Comparison of ENCODE assay signal across 8 cellular contexts in the genomic region with DNA sequence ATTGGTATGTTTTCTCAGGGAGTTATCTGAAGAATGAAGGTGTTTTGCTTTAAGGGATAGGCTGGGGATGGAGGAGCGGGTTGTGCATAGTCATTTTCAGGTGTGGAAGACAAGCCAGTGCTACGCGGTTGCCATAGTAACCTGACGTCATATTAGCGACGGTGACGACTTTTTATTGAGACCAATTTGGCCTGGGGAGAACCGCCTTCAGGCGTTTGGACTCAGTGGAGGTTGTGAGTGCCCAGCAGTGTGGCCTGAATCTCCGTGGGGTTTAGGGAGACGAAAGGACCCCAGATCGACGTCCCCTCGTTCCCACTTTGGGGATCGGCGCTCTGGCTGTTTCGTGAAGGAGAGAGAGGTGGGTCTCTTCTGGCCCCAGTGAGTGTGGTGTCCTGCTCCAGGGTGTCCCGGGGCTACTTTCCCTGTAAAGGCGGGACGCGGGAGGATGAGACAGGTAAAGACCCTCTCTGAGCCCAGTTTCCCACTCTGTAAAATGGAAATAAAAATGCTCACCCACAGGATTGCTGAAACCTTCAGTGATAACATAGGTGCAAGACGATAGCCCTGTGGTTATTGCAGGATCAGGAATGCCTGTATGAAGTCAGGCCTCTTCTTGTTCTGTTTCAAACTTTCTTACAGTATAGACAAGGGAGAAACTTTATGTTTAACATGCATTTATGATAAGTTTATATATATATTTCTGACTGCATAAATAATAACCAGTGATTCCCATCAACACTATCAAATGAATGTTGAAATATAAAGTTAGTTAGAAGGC.
DNase-seq lines count a peak whose midpoint lies in the region; ATAC-seq, FAIRE-seq and TF ChIP-seq lines count a peak whose summit lies in the region.

No MANE protein-coding gene starts in this region.

- H3K9ac ChIP-seq in NT2/D1 (ENCODE audit: insufficient read length, low read depth) (peak overlapping the region; percentile 93), mucosa of stomach (ENCODE audit: low read length) (peak overlapping the region; percentile 88)

- H3K27me3 ChIP-seq in NT2/D1 (ENCODE audit: insufficient read depth, insufficient read length) (no peaks in the 10 kb centered on the region), mucosa of stomach (ENCODE audit: control insufficient read depth, insufficient read depth, low read length) (no peaks in the 10 kb centered on the region)

- peak; percentile 76 for TF ChIP-seq POLR2A in erythroblast (IDR thresholded peaks at IDR 0.05; ENCODE audit: low read length)

- no peak for FAIRE-seq in HTR-8/SVneo (lab: Jason Lieb, UNC)

- H3K36me3 ChIP-seq in NT2/D1 (ENCODE audit: insufficient read depth, insufficient read length, low read length) (peaks cover 4% of the 10 kb centered on the region), mucosa of stomach (ENCODE audit: control insufficient read depth, insufficient read depth, low read length) (no peaks in the 10 kb centered on the region)

- ATAC-seq in GM21381 (IDR thresholded peaks at IDR 0.05; ENCODE audit: unreplicated experiment): peak; percentile 96

- H3K4me1 ChIP-seq in NT2/D1 (ENCODE audit: insufficient read depth, insufficient read length) (no peaks in the 10 kb centered on the region), mucosa of stomach (ENCODE audit: control insufficient read depth, insufficient read depth, low read length) (no peaks in the 10 kb centered on the region)

- DNase-seq in D341Med (ENCODE audit: low spot score) (peak; percentile 75), HTR-8/SVneo (ENCODE audit: insufficient read length, low spot score) (peak; percentile 45), NT2/D1 (ENCODE audit: low read depth, low spot score) (peak; percentile 87), erythroblast (lab: John Stamatoyannopoulos, UW) (peak; percentile 91 to 93)
- DNase-seq in activated CD8-positive, alpha-beta memory T cell treated with anti-CD3 and anti-CD28 coated beads, Interleukin-2, amount 50 U/mL, for 48 hours: peak; percentile 85
- DNase-seq in stimulated activated CD8-positive, alpha-beta memory T cell treated with anti-CD3 and anti-CD28 coated beads, Interleukin-4, amount 100 ng/mL, for 4 hours (ENCODE audit: low read depth in 2 of 2, low spot score in 1 of 2): peak; percentile 49 to 62

- H3K9me3 ChIP-seq in NT2/D1 (ENCODE audit: insufficient read depth, low read length): no peaks in the 10 kb centered on the region
- no peaks in the 10 kb centered on the region for H3K9me3 ChIP-seq in mucosa of stomach (ENCODE audit: control insufficient read depth, low read length)

- peak overlapping the region; percentile 90 for H3K4me3 ChIP-seq in NT2/D1 (ENCODE audit: insufficient read length, low read depth)
- peak overlapping the region; percentile 77 for H3K4me3 ChIP-seq in mucosa of stomach (ENCODE audit: low read length)

Comparison
In these comparisons a context has a peak if more than half of its experiments do, and no peak if none do; other contexts are left out.
1. Peak in every context shown above with its lines: DNase-seq, ATAC-seq and H3K4me3 ChIP-seq.